13 cellular contexts compared by ENCODE assay signal in genomic region chr7:132321387-132321786, GRCh38.
DNase-seq lines count a peak whose midpoint lies in the region; ATAC-seq and TF ChIP-seq lines count a peak whose summit lies in the region.
"Had no signal": no experiment of that assay in that cellular context is flagged by ENCODE, and none has a peak within 500 bp of the region (broad histone marks: within the 10 kb centered on the region; RNA-seq: fewer than 3 reads in every experiment).

No MANE protein-coding gene starts in this region.

- H3K4me1 Mint-ChIP-seq in brain (peaks cover 29% of the 10 kb centered on the region), neural progenitor cell (peaks cover 13% of the 10 kb centered on the region)

- H3K9me3 ChIP-seq in MM.1S (replicated peaks; ENCODE audit: insufficient read depth, low read length) (no peaks in the 10 kb centered on the region), neural progenitor cell (ENCODE audit: low read depth) (no peaks in the 10 kb centered on the region)
- H3K9me3 ChIP-seq: esophagus muscularis mucosa, lower lobe of right lung, tibial nerve had no signal

- H3K4me3 Mint-ChIP-seq in brain (no peak overlapping the region), neural progenitor cell (no peak overlapping the region)

- H3K9me3 Mint-ChIP-seq in brain (peaks cover 0 to 6% (median 4%) of the 10 kb centered on the region in 5 experiments), neural progenitor cell (peaks cover 6% of the 10 kb centered on the region)

- H2AFZ ChIP-seq in MM.1S (ENCODE audit: low read length) (no peak overlapping the region), neural progenitor cell (replicated peaks) (no peak overlapping the region)

- H3F3A ChIP-seq in MM.1S (ENCODE audit: insufficient read depth, low read length) (no peaks in the 10 kb centered on the region), neural progenitor cell (ENCODE audit: low read depth) (no peaks in the 10 kb centered on the region)

- H3K36me3 Mint-ChIP-seq in brain, result no peaks in the 10 kb centered on the region
- H3K36me3 Mint-ChIP-seq in neural progenitor cell, result no peaks in the 10 kb centered on the region

- H3K27me3 Mint-ChIP-seq in brain, result peaks cover 40% of the 10 kb centered on the region
- H3K27me3 Mint-ChIP-seq in neural progenitor cell (ENCODE audit: insufficient read depth, low read depth), result peaks cover 24% of the 10 kb centered on the region

- no peak overlapping the region for H3K4me2 ChIP-seq in MM.1S (ENCODE audit: low read depth, low read length)
- H3K4me2 ChIP-seq in neural progenitor cell, result no peak overlapping the region

- H3K27ac Mint-ChIP-seq in brain (peak overlapping the region in 2 of 5 experiments; percentile 38 to 52), neural progenitor cell (no peak overlapping the region)

- no peak overlapping the region for H3K4me3 ChIP-seq in MM.1S (ENCODE audit: low read length)
- no peak overlapping the region for H3K4me3 ChIP-seq in neural progenitor cell
- H3K4me3 ChIP-seq: esophagus muscularis mucosa, lower lobe of right lung, tibial nerve had no signal

- no peaks in the 10 kb centered on the region for H4K20me1 ChIP-seq in MM.1S (ENCODE audit: insufficient read depth, low read length)
- H4K20me1 ChIP-seq in neural progenitor cell (ENCODE audit: low read depth), result no peaks in the 10 kb centered on the region

- H3K9ac ChIP-seq in MM.1S (ENCODE audit: low read length) (no peak overlapping the region), neural progenitor cell (no peak overlapping the region)

- H3K9me2 ChIP-seq in MM.1S (replicated peaks; ENCODE audit: insufficient read depth, low read length), result no peaks in the 10 kb centered on the region

- H3K36me3 ChIP-seq in MM.1S (replicated peaks; ENCODE audit: insufficient read depth, low read length), result no peaks in the 10 kb centered on the region
- no peaks in the 10 kb centered on the region for H3K36me3 ChIP-seq in neural progenitor cell
- H3K36me3 ChIP-seq: esophagus muscularis mucosa, lower lobe of right lung, tibial nerve had no signal

- H3K79me2 ChIP-seq in MM.1S (ENCODE audit: low read length), result no peaks in the 10 kb centered on the region
- no peaks in the 10 kb centered on the region for H3K79me2 ChIP-seq in neural progenitor cell (ENCODE audit: low read depth)

- H3K27me3 ChIP-seq in MM.1S (replicated peaks; ENCODE audit: insufficient read depth, low read length), result no peaks in the 10 kb centered on the region
- H3K27me3 ChIP-seq in neural progenitor cell, result peaks cover 29% of the 10 kb centered on the region

- H3K27ac ChIP-seq in MM.1S (ENCODE audit: low read length) (no peak overlapping the region), neural progenitor cell (no peak overlapping the region)
- H3K27ac ChIP-seq: esophagus muscularis mucosa, lower lobe of right lung, tibial nerve had no signal

- H3K4me1 ChIP-seq in MM.1S (ENCODE audit: low read length) (no peaks in the 10 kb centered on the region), neural progenitor cell (no peaks in the 10 kb centered on the region)

- DNase-seq in MM.1S (no peak), neural progenitor cell (ENCODE audit: low spot score) (peak; percentile 8), NCI-H1105 treated with DMSO at 0.1 percent for 48 hours (lab: John Stamatoyannopoulos, UW) (no peak), cortex of kidney (lab: John Stamatoyannopoulos, UW) (no peak), LoVo (ENCODE audit: low spot score) (no peak)
- DNase-seq: caudate nucleus, Kasumi-1, lower lobe of right lung had no signal

- peak; percentile 6 for TF ChIP-seq CTCF in GM12873 (IDR thresholded peaks at IDR 0.05; ENCODE audit: insufficient read depth, low read depth, low read length, missing control alignments)
- 0 out of 2 replicates have a peak, but pooled peaks have one; percentile 9 for TF ChIP-seq CTCF in MM.1S (IDR thresholded peaks at IDR 0.05; ENCODE audit: low read length)
- TF ChIP-seq CTCF in brain (conservative IDR thresholded peaks at IDR 0.05), result peak; percentile 19 to 28
- TF ChIP-seq CTCF in neural progenitor cell (IDR thresholded peaks at IDR 0.05), result peak; percentile 22

- no peak for ATAC-seq in HG02610 (IDR thresholded peaks at IDR 0.05; ENCODE audit: unreplicated experiment)
- ATAC-seq: lower lobe of right lung had no signal
